In genomic region chr17:17855976-17856375, GRCh38 we compare ENCODE assay signal across 21 cellular contexts. TPM values are rescaled to one million over a fixed set of nuclear protein-coding genes. Genes with fewer than 3 reads are reported as not detected.
DNase-seq lines count a peak whose midpoint lies in the region; ATAC-seq, FAIRE-seq and TF ChIP-seq lines count a peak whose summit lies in the region.
"Had no signal": no experiment of that assay in that cellular context is flagged by ENCODE, and none has a peak within 500 bp of the region (broad histone marks: within the 10 kb centered on the region; RNA-seq: fewer than 3 reads in every experiment).

No MANE protein-coding gene starts in this region.

- H3K9ac ChIP-seq in SK-N-SH (no peak overlapping the region), GM23248 (no peak overlapping the region), H1 (replicated peaks in 1 of 4; ENCODE audit: extremely low read depth in 1 of 4, low read depth in 3 of 4, low read length in 3 of 4) (no peak overlapping the region)

- 0 out of 2 replicates have a peak overlapping the region, but pooled peaks have one; percentile 26 for H2BK5ac ChIP-seq in H1 (ENCODE audit: low read depth, low read length)

- H3K4me3 ChIP-seq in SK-N-SH (ENCODE audit: low read depth in 2 of 2, low read length in 1 of 2) = no peak overlapping the region
- H3K4me3 ChIP-seq in GM23248 = no peak overlapping the region
- no peak overlapping the region for H3K4me3 ChIP-seq in H1 (ENCODE audit: extremely low read depth in 1 of 4, insufficient read depth in 2 of 4, low read depth in 3 of 4, low read length in 4 of 4)
- no peak overlapping the region for H3K4me3 ChIP-seq in pancreas
- H3K4me3 ChIP-seq: A549, body of pancreas, gastrocnemius medialis had no signal

- peaks cover 5 to 36% of the 10 kb centered on the region in 2 experiments for H3K36me3 ChIP-seq in SK-N-SH (replicated peaks in 1 of 2; ENCODE audit: control insufficient read depth in 1 of 2, insufficient read depth in 2 of 2, low read length in 1 of 2)
- no peaks in the 10 kb centered on the region for H3K36me3 ChIP-seq in GM23248 (ENCODE audit: low read depth)
- no peaks in the 10 kb centered on the region for H3K36me3 ChIP-seq in H1 (ENCODE audit: control insufficient read depth in 2 of 4, insufficient read depth in 4 of 4, low read length in 3 of 4)
- H3K36me3 ChIP-seq in pancreas = no peaks in the 10 kb centered on the region

- no peaks in the 10 kb centered on the region for H3K9me3 ChIP-seq in SK-N-SH
- no peaks in the 10 kb centered on the region for H3K9me3 ChIP-seq in GM23248 (ENCODE audit: low read depth)
- H3K9me3 ChIP-seq in H1 (ENCODE audit: insufficient read depth in 2 of 2, low read depth in 1 of 2, low read length in 1 of 2) = no peaks in the 10 kb centered on the region
- no peaks in the 10 kb centered on the region for H3K9me3 ChIP-seq in pancreas
- H3K9me3 ChIP-seq: A549, body of pancreas, gastrocnemius medialis had no signal

- H3K27me3 ChIP-seq in SK-N-SH (ENCODE audit: insufficient read depth) (no peaks in the 10 kb centered on the region), GM23248 (replicated peaks; ENCODE audit: insufficient read depth) (no peaks in the 10 kb centered on the region), H1 (replicated peaks in 1 of 4; ENCODE audit: control insufficient read depth in 3 of 4, extremely low read depth in 1 of 4, insufficient read depth in 3 of 4, low read length in 3 of 4) (no peaks in the 10 kb centered on the region; a peak in 1 of 7 replicates), pancreas (no peaks in the 10 kb centered on the region)
- H3K27me3 ChIP-seq: body of pancreas, gastrocnemius medialis had no signal

- H3K23ac ChIP-seq in H1 (ENCODE audit: insufficient read length) = no peak overlapping the region

- no peak overlapping the region for H3K14ac ChIP-seq in H1 (ENCODE audit: insufficient read length)

- POLR2A ChIA-PET in SK-N-SH (lab: Yijun Ruan, JAX) (interaction anchor here (1.3 to 2.1 kb wide), 2 partner anchors 18 to 19 kb away, joined by 3 to 7 read pairs; partner anchors contain the start of gene SREBF1), H1 (lab: Charles Lee; ENCODE audit: partially characterized antibody) (interaction anchor here (0.7 to 12.1 kb wide), 3 partner anchors 16 to 101 kb away, joined by 3 to 122 read pairs (median 5); partner anchors contain the start of gene SREBF1)

- H3K4me1 ChIP-seq in SK-N-SH (ENCODE audit: control insufficient read depth in 1 of 2, insufficient read depth in 2 of 2, low read depth in 1 of 2, low read length in 1 of 2) = peaks cover 0 to 56% of the 10 kb centered on the region in 2 experiments; a peak in 1 of 4 replicates
- H3K4me1 ChIP-seq in GM23248 (ENCODE audit: insufficient read depth) = peaks cover 18% of the 10 kb centered on the region; the same call in 1 of the 2 replicates
- peaks cover 0 to 15% (median 6%) of the 10 kb centered on the region in 4 experiments; a peak in 4 of 7 replicates for H3K4me1 ChIP-seq in H1 (replicated peaks in 1 of 4; ENCODE audit: control insufficient read depth in 3 of 4, insufficient read depth in 4 of 4, low read length in 3 of 4)
- H3K4me1 ChIP-seq in pancreas = peaks cover 0 to 6% (median 3%) of the 10 kb centered on the region in 3 donors

- H2AK5ac ChIP-seq in H1 (ENCODE audit: low read depth, low read length) = no peak overlapping the region

- no peak overlapping the region for H3K4me2 ChIP-seq in SK-N-SH
- no peak overlapping the region for H3K4me2 ChIP-seq in GM23248 (ENCODE audit: unreplicated experiment)
- H3K4me2 ChIP-seq in H1 (ENCODE audit: insufficient read depth in 1 of 2, low read depth in 2 of 2, low read length in 2 of 2) = no peak overlapping the region
- H3K4me2 ChIP-seq: A549 had no signal

- no peak overlapping the region for H4K91ac ChIP-seq in H1 (replicated peaks; ENCODE audit: insufficient read length, low read length)

- H3K18ac ChIP-seq in H1 (ENCODE audit: extremely low read depth, low read length) = no peak overlapping the region; the same call in 1 of the 2 replicates

- H2BK12ac ChIP-seq in H1 (ENCODE audit: low read depth, low read length) = 0 out of 2 replicates have a peak overlapping the region, but pooled peaks have one; percentile 18

- no peaks in the 10 kb centered on the region for H3K79me1 ChIP-seq in H1 (ENCODE audit: low read depth, low read length)

- H2AFZ ChIP-seq in SK-N-SH (ENCODE audit: low read depth) (no peak overlapping the region), GM23248 (no peak overlapping the region), H1 (ENCODE audit: low read length) (no peak overlapping the region)

- CTCF ChIA-PET in SK-N-SH (lab: Yijun Ruan, JAX) = interaction anchor here (1.1 to 7.2 kb wide), 8 partner anchors 10 to 132 kb away, joined by 3 to 56 read pairs (median 4); no protein-coding TSS in a partner anchor
- CTCF ChIA-PET in H1 (lab: Charles Lee; ENCODE audit: partially characterized antibody) = interaction anchor here (0.6 to 26.2 kb wide), 7 partner anchors 10 to 177 kb away, joined by 3 to 404 read pairs (median 4); no protein-coding TSS in a partner anchor

- TF ChIP-seq RAD21 in SK-N-SH (IDR thresholded peaks at IDR 0.05; ENCODE audit: low read length) = peak; percentile 2; the same call in 1 of the 2 replicates
- TF ChIP-seq RAD21 in H1 (IDR thresholded peaks at IDR 0.05 in 1 of 2, conservative IDR thresholded peaks at IDR 0.05 in 1 of 2; ENCODE audit: low read depth in 2 of 2, low read length in 2 of 2) = no peak

- H3K79me2 ChIP-seq in SK-N-SH (ENCODE audit: insufficient read depth) (no peaks in the 10 kb centered on the region), GM23248 (ENCODE audit: insufficient read depth) (no peaks in the 10 kb centered on the region), H1 (ENCODE audit: control insufficient read depth in 1 of 2, insufficient read depth in 2 of 2, low read length in 2 of 2) (no peaks in the 10 kb centered on the region)

- no peak for TF ChIP-seq POLR2A in H1 (IDR thresholded peaks at IDR 0.05; ENCODE audit: control extremely low read depth in 1 of 2, low read depth in 2 of 2, low read length in 2 of 2)

- no peak overlapping the region for H2BK15ac ChIP-seq in H1 (ENCODE audit: low read length)

- H3K9me2 ChIP-seq in SK-N-SH = no peaks in the 10 kb centered on the region
- no peaks in the 10 kb centered on the region for H3K9me2 ChIP-seq in GM23248 (ENCODE audit: insufficient read depth)

- FAIRE-seq in H1 (lab: Jason Lieb, UNC) = no peak
- no peak for FAIRE-seq in pancreas (lab: Jason Lieb, UNC)
- FAIRE-seq: A549 had no signal

- no peak overlapping the region for H2BK120ac ChIP-seq in H1 (replicated peaks; ENCODE audit: low read depth, low read length)

- DNase-seq in SK-N-SH = peak; percentile 56
- peak; percentile 36 for DNase-seq in GM23248
- no peak for DNase-seq in H1 (ENCODE audit: low read depth in 1 of 2, low spot score in 2 of 2)
- DNase-seq in pancreas = no peak
- DNase-seq in NCI-H187 treated with DMSO at 0.1 percent for 48 hours (lab: John Stamatoyannopoulos, UW) = no peak
- DNase-seq in kidney tubule cell (ENCODE audit: low spot score) = no peak
- DNase-seq in AML-193 (lab: John Stamatoyannopoulos, UW) = no peak
- DNase-seq: activated B cell treated with CpG ODN at 0.5 μM for 24 hours; activated CD8-positive, alpha-beta memory T cell treated with anti-CD3 and anti-CD28 coated beads, Interleukin-2, amount 50 U/mL, for 4 hours; activated naive CD4-positive, alpha-beta T cell; CD4-positive, CD25-positive, alpha-beta regulatory T cell; gastrocnemius medialis; HFFc6; naive B cell; NCI-H146; NCI-H446; stimulated activated naive B cell treated with anti-CD40 and anti-IgM and Interleukin-4, amounts not matched to agents 10 μg/mL and 1 μg/mL and 100 μg/mL, for 72 hours; T-helper 2 cell had no signal

- TF ChIP-seq EP300 in SK-N-SH (IDR thresholded peaks at IDR 0.05; ENCODE audit: borderline replicate concordance in 1 of 2, low read depth in 1 of 2, low read length in 1 of 2) = peak in 1 of 2 experiments; percentile 55; a peak in 1 of 4 replicates
- TF ChIP-seq EP300 in H1 (IDR thresholded peaks at IDR 0.05; ENCODE audit: borderline replicate concordance in 1 of 2, low read depth in 2 of 2, low read length in 2 of 2) = no peak

- WGBS in SK-N-SH (ENCODE audit: low lambda C conversion rate) = 88% methylated on average over 2 of the region's 3 CpGs
- 35 to 56% methylated on average over 3 of the region's 3 CpGs for WGBS in GM23248 (ENCODE audit: low coverage in 1 of 2, low lambda C conversion rate in 2 of 2, missing lambda C conversion rate in 2 of 2), 2 experiments
- WGBS in H1 (ENCODE audit: extremely low coverage in 1 of 2, insufficient coverage in 1 of 2, insufficient read length in 1 of 2, insufficient replicate concordance in 2 of 2, low coverage in 1 of 2, low lambda C conversion rate in 2 of 2, missing lambda C conversion rate in 1 of 2), 2 experiments = 93% methylated on average over 3 of the region's 3 CpGs; no CpG with 5 or more reads in 1 of the 2 experiments
- WGBS in pancreas, 2 donors = 35 to 36% methylated on average over 3 of the region's 3 CpGs

- intact Hi-C loops in pancreas (cut with DNase I) = loop anchor here in 1 of 3 donors (5.0 kb wide), 1 partner anchor 39 kb away; no protein-coding TSS in a partner anchor

- no peaks in the 10 kb centered on the region for H3K23me2 ChIP-seq in H1 (ENCODE audit: low read depth, low read length)

- peak overlapping the region; percentile 75 for H3K4ac ChIP-seq in H1 (replicated peaks; ENCODE audit: insufficient read length, low read depth, low read length)

- no peak for TF ChIP-seq CTCF in SK-N-SH (IDR thresholded peaks at IDR 0.05)
- no peak for TF ChIP-seq CTCF in H1 (IDR thresholded peaks at IDR 0.05; ENCODE audit: control extremely low read depth in 1 of 3, insufficient read depth in 1 of 3, low read depth in 1 of 3, low read length in 3 of 3)
- no peak for TF ChIP-seq CTCF in pancreas (IDR thresholded peaks at IDR 0.05)

- no peak overlapping the region for H3K56ac ChIP-seq in H1 (replicated peaks; ENCODE audit: insufficient read length, low read depth, low read length)

- peak overlapping the region in 1 of 2 experiments; percentile 84; a peak in 2 of 4 replicates for H3K27ac ChIP-seq in SK-N-SH (ENCODE audit: low read depth in 2 of 2, low read length in 1 of 2)
- H3K27ac ChIP-seq in GM23248 = no peak overlapping the region
- H3K27ac ChIP-seq in H1 (ENCODE audit: low read depth, low read length) = no peak overlapping the region
- H3K27ac ChIP-seq in pancreas = peak overlapping the region in 2 of 4 donors; percentile 41 to 55
- H3K27ac ChIP-seq: gastrocnemius medialis had no signal

- in situ Hi-C loops in GM23248 (cut with MboI) = loop anchor here (5.0 to 25.0 kb wide), 2 partner anchors 39 to 169 kb away; partner anchors contain the start of gene RAI1

- no peak for ATAC-seq in SK-N-SH treated with all-trans-retinoic acid at 6 μM for 48 hours
- peak in 3 of 4 donors; percentile 30 to 72 (median 31) for ATAC-seq in pancreas
- ATAC-seq: body of pancreas; gastrocnemius medialis; stimulated activated naive B cell treated with anti-CD40 and anti-IgM and Interleukin-4, amounts not matched to agents 10 μg/mL and 1 μg/mL and 100 μg/mL, for 72 hours had no signal

- H4K20me1 ChIP-seq in SK-N-SH (ENCODE audit: insufficient read depth) (no peaks in the 10 kb centered on the region), GM23248 (ENCODE audit: insufficient read depth) (no peaks in the 10 kb centered on the region), H1 (replicated peaks in 1 of 2; ENCODE audit: control insufficient read depth in 1 of 2, insufficient read depth in 2 of 2, low read length in 2 of 2) (no peaks in the 10 kb centered on the region)

- H2BK20ac ChIP-seq in H1 (ENCODE audit: low read length) = no peak overlapping the region

- no peak overlapping the region for H4K8ac ChIP-seq in H1 (ENCODE audit: extremely low read depth, insufficient read depth, low read length)

- peaks cover 8% of the 10 kb centered on the region for H3F3A ChIP-seq in SK-N-SH (replicated peaks; ENCODE audit: insufficient read depth)
- peaks cover 13% of the 10 kb centered on the region for H3F3A ChIP-seq in GM23248 (ENCODE audit: insufficient read depth)

- no peak overlapping the region for H4K5ac ChIP-seq in H1 (ENCODE audit: insufficient read length, low read depth, low read length)

RNA-seq across cellular contexts. Expression of gene SREBF1, which starts 19.2 kb away (rescaled TPM):
- polyA plus RNA-seq in SK-N-SH (2012; rRNA removed) (15.9 and 20.4 TPM in 2 replicates), GM23248 (2016; fragmentation: Nextera tagmentation; extraction: Ambion mirVana) (14.3 and 19.2 TPM in 2 replicates), H1 (2011; rRNA removed) (28.6 and 64.6 TPM in 2 replicates), pancreas (10 to 100 TPM; 67.3 to 77.5 TPM)
- 5.3 and 8.6 TPM in 2 replicates for polyA plus RNA-seq in SK-N-SH (2012; cell fraction: cytosol; rRNA removed)
- 92.2 and 140 TPM in 2 replicates for polyA plus RNA-seq in SK-N-SH (2012; cell fraction: nucleus; rRNA removed)
- 34.4 and 36.2 TPM in 2 replicates for total RNA-seq in GM23248 (2014; rRNA removed; shearing (Covaris generic))
- total RNA-seq in H1 (2021; fragmentation: NEBNext Ultra II Directional; extraction: Animal tissue kit (Norgen Biotek cat#: 25700)) = 69.9 and 70.8 TPM in 2 replicates
- 34.1 TPM for polyA plus RNA-seq in H1 (2011; cell fraction: cytosol; rRNA removed)
- 270 TPM for polyA plus RNA-seq in H1 (2011; cell fraction: nucleus; rRNA removed)
- 45.2 to 64.7 TPM (median 53.7 TPM) in 4 replicates for polyA plus RNA-seq in H1 (2012, experiment 1 of 2)
- polyA plus RNA-seq in H1 (2012, experiment 2 of 2) = 36.4 TPM
- 88.4 TPM for polyA plus RNA-seq in H1 (2013, experiment 1 of 2)
- 76.5 TPM for polyA plus RNA-seq in H1 (2013, experiment 2 of 2)
- 21.0 and 35.5 TPM in 2 replicates for polyA minus RNA-seq in H1 (2011; rRNA and poly(A)+ RNA removed)
- 60.1 TPM for polyA minus RNA-seq in H1 (2011; cell fraction: cytosol; rRNA and poly(A)+ RNA removed)
- polyA minus RNA-seq in H1 (2011; cell fraction: nucleus; rRNA and poly(A)+ RNA removed) = 90.1 TPM
- total RNA-seq in pancreas = 10 to 100 TPM; 12.0 to 38.1 (median 24.3) TPM

Comparison
In these comparisons a context has a peak if more than half of its experiments do, and no peak if none do; other contexts are left out.
1. DNase-seq: peak in SK-N-SH (single experiment) and GM23248 (single experiment); none in H1 (0 of 2), pancreas (0 of 6), NCI-H187 treated with DMSO at 0.1 percent for 48 hours (single experiment), kidney tubule cell (single experiment) and AML-193 (0 of 2).
2. Of the 17 proteins assayed by ChIP-seq in both H1 and SK-N-SH: peak only in H1: none; only in SK-N-SH: CHD2, RAD21 and USF2; in both: none; in neither: 13; mixed calls (peak in some experiments, not most) for 1.